In genomic region chr9:95073042-95073607, GRCh38 we compare ENCODE assay signal across 10 cellular contexts.
DNase-seq lines count a peak whose midpoint lies in the region; ATAC-seq and TF ChIP-seq lines count a peak whose summit lies in the region.
"Had no signal": no experiment of that assay in that cellular context is flagged by ENCODE, and none has a peak within 500 bp of the region (broad histone marks: within the 10 kb centered on the region; RNA-seq: fewer than 3 reads in every experiment).

No MANE protein-coding gene starts in this region.

- no peak overlapping the region for H3K18ac ChIP-seq in mesenchymal stem cell (ENCODE audit: low read depth in 1 of 2, low read length in 2 of 2)

- H4K91ac ChIP-seq in mesenchymal stem cell (ENCODE audit: low read length), result no peak overlapping the region

- H3K27me3 ChIP-seq in esophagus (ENCODE audit: control insufficient read depth in 1 of 2, insufficient read depth in 2 of 2, low read length in 2 of 2) (no peaks in the 10 kb centered on the region), mesenchymal stem cell (ENCODE audit: control insufficient read depth in 1 of 2, insufficient read depth in 1 of 2, low read length in 2 of 2) (no peaks in the 10 kb centered on the region)

- H2BK5ac ChIP-seq in mesenchymal stem cell (ENCODE audit: low read depth, low read length, poor library complexity, severe bottlenecking), result no peak overlapping the region

- no peak overlapping the region for H3K14ac ChIP-seq in mesenchymal stem cell (ENCODE audit: low read length in 2 of 2)

- H3K4ac ChIP-seq in mesenchymal stem cell (ENCODE audit: low read depth in 1 of 2, low read length in 2 of 2), result no peak overlapping the region

- H3K4me3 ChIP-seq in AG04449 (ENCODE audit: low read depth, low read length), result no peak overlapping the region
- H3K4me3 ChIP-seq in LNCaP clone FGC (ENCODE audit: low read depth, low read length), result no peak overlapping the region
- H3K4me3 ChIP-seq in esophagus (ENCODE audit: low read depth in 1 of 2, low read length in 2 of 2), result no peak overlapping the region
- H3K4me3 ChIP-seq in mesenchymal stem cell (ENCODE audit: insufficient read depth in 1 of 2, low read depth in 1 of 2, low read length in 2 of 2), result no peak overlapping the region

- H2AFZ ChIP-seq in mesenchymal stem cell (ENCODE audit: low read depth, low read length), result no peak overlapping the region

- TF ChIP-seq CTCF in AG04449 (IDR thresholded peaks at IDR 0.05; ENCODE audit: insufficient read depth, low read length, missing control alignments) (peak; percentile 33), LNCaP clone FGC (IDR thresholded peaks at IDR 0.05; ENCODE audit: control insufficient read depth, extremely low read depth, insufficient read depth) (peak; percentile 48)

- H3K9me3 ChIP-seq in esophagus (ENCODE audit: control insufficient read depth in 2 of 2, insufficient read depth in 1 of 2, low read depth in 1 of 2, low read length in 1 of 2), result no peaks in the 10 kb centered on the region
- no peaks in the 10 kb centered on the region for H3K9me3 ChIP-seq in mesenchymal stem cell (ENCODE audit: control insufficient read depth, low read length)

- no peak overlapping the region for H3K23ac ChIP-seq in mesenchymal stem cell (ENCODE audit: low read length in 2 of 2)

- H3K9ac ChIP-seq in mesenchymal stem cell (ENCODE audit: low read length), result no peak overlapping the region

- peaks cover 0 to 20% of the 10 kb centered on the region in 2 donors for H3K36me3 ChIP-seq in esophagus (ENCODE audit: control insufficient read depth in 2 of 2, insufficient read depth in 2 of 2, low read length in 1 of 2)
- peaks cover 41 to 62% of the 10 kb centered on the region in 2 experiments for H3K36me3 ChIP-seq in mesenchymal stem cell (ENCODE audit: control insufficient read depth in 1 of 2, insufficient read depth in 2 of 2, low read depth in 1 of 2, low read length in 2 of 2)

- CTCF ChIA-PET in AG04449 (lab: Yijun Ruan, JAX), result interaction anchor here (1.1 to 3.5 kb wide), 5 partner anchors 10 to 392 kb away, joined by 3 to 20 read pairs (median 4); no protein-coding TSS in a partner anchor

- POLR2A ChIA-PET in AG04449 (lab: Yijun Ruan, JAX), result interaction anchor here (1.0 kb wide), 1 partner anchor 16 kb away, joined by 3 read pairs; no protein-coding TSS in a partner anchor

- no peak overlapping the region for H2AK5ac ChIP-seq in mesenchymal stem cell (ENCODE audit: low read length, severe bottlenecking)

- no peak overlapping the region for H2BK120ac ChIP-seq in mesenchymal stem cell (ENCODE audit: low read depth, low read length)

- DNase-seq in AG04449 (ENCODE audit: low read depth, low spot score) (no peak), LNCaP clone FGC (ENCODE audit: low read depth) (no peak), mesenchymal stem cell (peak; percentile 46), NCI-H2171 treated with DMSO at 0.1 percent for 48 hours (lab: John Stamatoyannopoulos, UW) (no peak), NCI-H446 (lab: John Stamatoyannopoulos, UW) (no peak), ecto neural progenitor cell (ENCODE audit: low spot score) (no peak)
- DNase-seq: retina; stimulated activated naive B cell treated with anti-CD40 and anti-IgM and Interleukin-4, amounts not matched to agents 10 μg/mL and 1 μg/mL and 100 μg/mL, for 72 hours had no signal

- ATAC-seq in GM18498 (IDR thresholded peaks at IDR 0.05; ENCODE audit: unreplicated experiment), result no peak
- ATAC-seq: stimulated activated naive B cell treated with anti-CD40 and anti-IgM and Interleukin-4, amounts not matched to agents 10 μg/mL and 1 μg/mL and 100 μg/mL, for 72 hours had no signal

- 79 to 80% methylated on average over 18 of the region's 18 CpGs for WGBS in esophagus, 2 donors
- 98% methylated on average over 9 of the region's 18 CpGs for WGBS in mesenchymal stem cell

- no peak overlapping the region for H2BK12ac ChIP-seq in mesenchymal stem cell (ENCODE audit: low read length in 2 of 2)

- no peak overlapping the region for H4K8ac ChIP-seq in mesenchymal stem cell (ENCODE audit: low read length)

- H3K4me1 ChIP-seq in esophagus (ENCODE audit: control insufficient read depth in 2 of 2, insufficient read depth in 2 of 2, low read length in 1 of 2) (peaks cover 13 to 23% of the 10 kb centered on the region in 2 donors), mesenchymal stem cell (ENCODE audit: control insufficient read depth, insufficient read depth, low read depth, low read length) (peaks cover 20% of the 10 kb centered on the region)

- H3K4me2 ChIP-seq in mesenchymal stem cell (ENCODE audit: low read length, poor library complexity, severe bottlenecking), result no peak overlapping the region

- H3K27ac ChIP-seq in esophagus (ENCODE audit: low read depth in 2 of 2, low read length in 1 of 2), result peak overlapping the region; percentile 14 to 76
- H3K27ac ChIP-seq in mesenchymal stem cell (ENCODE audit: low read length, poor library complexity, severe bottlenecking), result no peak overlapping the region

- peaks cover 9% of the 10 kb centered on the region for H3K79me1 ChIP-seq in mesenchymal stem cell (replicated peaks; ENCODE audit: low read length, poor library complexity, severe bottlenecking)

- no peak overlapping the region for H2BK15ac ChIP-seq in mesenchymal stem cell (ENCODE audit: low read depth, poor library complexity, severe bottlenecking)
